Comparison of ENCODE assay signal across 19 cellular contexts in genomic region chr4:138086471-138086870, GRCh38.
"Had no signal": no experiment of that assay in that cellular context is flagged by ENCODE, and none has a peak within 500 bp of the region (broad histone marks: within the 10 kb centered on the region; RNA-seq: fewer than 3 reads in every experiment).

No MANE protein-coding gene starts in this region.

- H3K4me3 ChIP-seq: ascending aorta, breast epithelium, esophagus squamous epithelium, mucosa of descending colon, neural progenitor cell, pancreas, uterus had no signal

- H3K9me3 ChIP-seq: ascending aorta, breast epithelium, esophagus squamous epithelium, mucosa of descending colon, pancreas, uterus had no signal

- H3K27me3 Mint-ChIP-seq: activated naive CD4-positive, alpha-beta T cell treated with anti-CD3 and anti-CD28 coated beads, Interleukin-2, amount 50 U/mL, for 24 hours had no signal

- H3K36me3 Mint-ChIP-seq: activated naive CD4-positive, alpha-beta T cell treated with anti-CD3 and anti-CD28 coated beads, Interleukin-2, amount 50 U/mL, for 24 hours; memory B cell; naive B cell; neural progenitor cell had no signal

- H3K27ac Mint-ChIP-seq: activated naive CD4-positive, alpha-beta T cell treated with anti-CD3 and anti-CD28 coated beads, Interleukin-2, amount 50 U/mL, for 24 hours; memory B cell; neural progenitor cell had no signal

- FAIRE-seq: pancreas had no signal

- H3K9me3 Mint-ChIP-seq: activated naive CD4-positive, alpha-beta T cell treated with anti-CD3 and anti-CD28 coated beads, Interleukin-2, amount 50 U/mL, for 24 hours; memory B cell; naive B cell had no signal

- H3K36me3 ChIP-seq: ascending aorta, breast epithelium, esophagus squamous epithelium, neural progenitor cell, pancreas, uterus had no signal

- ATAC-seq: mucosa of descending colon, pancreas, sciatic nerve had no signal

- H3K4me1 Mint-ChIP-seq: activated naive CD4-positive, alpha-beta T cell treated with anti-CD3 and anti-CD28 coated beads, Interleukin-2, amount 50 U/mL, for 24 hours; naive B cell had no signal

- H3K9ac ChIP-seq: neural progenitor cell had no signal

- H3K4me2 ChIP-seq: neural progenitor cell had no signal

- H3K27me3 ChIP-seq: ascending aorta, breast epithelium, esophagus squamous epithelium, neural progenitor cell, pancreas, uterus had no signal

- H3K4me3 Mint-ChIP-seq: activated naive CD4-positive, alpha-beta T cell treated with anti-CD3 and anti-CD28 coated beads, Interleukin-2, amount 50 U/mL, for 24 hours; memory B cell; neural progenitor cell had no signal

- H3K27ac ChIP-seq: ascending aorta, breast epithelium, esophagus squamous epithelium, neural progenitor cell, pancreas, uterus had no signal

- H3K4me1 ChIP-seq: breast epithelium, uterus had no signal

- H2AFZ ChIP-seq: neural progenitor cell had no signal

- DNase-seq: activated CD4-positive, alpha-beta T cell treated with anti-CD3 and anti-CD28 coated beads, Interleukin-2, amount 50 U/mL, for 4 hours; activated gamma-delta T cell; cerebellar nuclear complex; effector CD4-positive, alpha-beta T cell; esophagus squamous epithelium; foreskin melanocyte; left ventricle myocardium superior; mucosa of descending colon; naive B cell; pancreas; stimulated activated CD8-positive, alpha-beta memory T cell treated with anti-CD3 and anti-CD28 coated beads, Interleukin-4, amount 100 ng/mL, for 48 hours; stimulated activated naive CD4-positive, alpha-beta T cell; uterus had no signal
